Comparison of ENCODE assay signal across 20 cellular contexts in genomic region chr12:3797649-3798048, GRCh38. TPM values are rescaled to one million over a fixed set of nuclear protein-coding genes. Genes with fewer than 3 reads are reported as not detected.
DNase-seq lines count a peak whose midpoint lies in the region; ATAC-seq and TF ChIP-seq lines count a peak whose summit lies in the region.
"Had no signal": no experiment of that assay in that cellular context is flagged by ENCODE, and none has a peak within 500 bp of the region (broad histone marks: within the 10 kb centered on the region; RNA-seq: fewer than 3 reads in every experiment).

No MANE protein-coding gene starts in this region.

- ATAC-seq in psoas muscle: no peak
- ATAC-seq: activated CD8-positive, alpha-beta T cell treated with anti-CD3 and anti-CD28 coated beads for 36 hours had no signal

- intact Hi-C loops in psoas muscle (cut with DNase I): no loop called here

- 96 to 100% (median 97%) methylated on average over 1 of the region's 1 CpG for whole genome bisulfite sequencing in psoas muscle, 3 donors

- H3K36me3 ChIP-seq in brain microvascular endothelial cell (replicated peaks) (no peaks in the 10 kb centered on the region), psoas muscle (ENCODE audit: insufficient read depth in 1 of 2, low read depth in 1 of 2) (no peaks in the 10 kb centered on the region)

- H3K4me1 ChIP-seq in psoas muscle: peaks cover 8% of the 10 kb centered on the region

- no peak overlapping the region for H3K27ac ChIP-seq in brain microvascular endothelial cell
- H3K27ac ChIP-seq in psoas muscle: no peak overlapping the region
- H3K27ac ChIP-seq: epithelial cell of prostate, KMS-11, neutrophil, SK-N-MC had no signal

- DNase-seq in NCI-H2107 treated with DMSO at 0.1 percent for 48 hours (lab: John Stamatoyannopoulos, UW; ENCODE audit: unreplicated experiment): peak; percentile 17
- DNase-seq in NCI-H2107 (lab: John Stamatoyannopoulos, UW): no peak
- DNase-seq in KBM-7: peak; percentile 45
- DNase-seq in brain microvascular endothelial cell: no peak
- DNase-seq in progenitor cell of endocrine pancreas (ENCODE audit: low spot score, unreplicated experiment): no peak
- DNase-seq in psoas muscle: no peak
- no peak for DNase-seq in central memory CD4-positive, alpha-beta T cell
- DNase-seq in D341Med (ENCODE audit: low spot score): no peak
- DNase-seq: activated CD8-positive, alpha-beta T cell treated with anti-CD3 and anti-CD28 coated beads for 36 hours; CD4-positive, alpha-beta T cell; islet precursor cell; NCI-H1417 treated with DMSO at 0.1 percent for 48 hours; NCI-H446 treated with DMSO at 0.1 percent for 48 hours; stimulated activated CD4-positive, alpha-beta T cell treated with anti-CD3 and anti-CD28 coated beads, Interleukin-4, amount 100 ng/mL, for 1 hour; stimulated activated CD8-positive, alpha-beta memory T cell treated with anti-CD3 and anti-CD28 coated beads, Interleukin-4, amount 100 ng/mL, for 48 hours had no signal

- no peaks in the 10 kb centered on the region for H3K9me3 Mint-ChIP-seq in progenitor cell of endocrine pancreas (ENCODE audit: low read depth)
- H3K9me3 Mint-ChIP-seq: activated CD8-positive, alpha-beta T cell treated with anti-CD3 and anti-CD28 coated beads for 36 hours; CD4-positive, alpha-beta T cell had no signal

- no peaks in the 10 kb centered on the region for H3K36me3 Mint-ChIP-seq in progenitor cell of endocrine pancreas (ENCODE audit: insufficient read depth)

- H3K4me3 ChIP-seq in brain microvascular endothelial cell (ENCODE audit: low read depth, low read length): no peak overlapping the region
- no peak overlapping the region for H3K4me3 ChIP-seq in psoas muscle
- H3K4me3 ChIP-seq: SK-N-MC had no signal

- no peaks in the 10 kb centered on the region for H3K27me3 ChIP-seq in brain microvascular endothelial cell (replicated peaks)
- no peaks in the 10 kb centered on the region for H3K27me3 ChIP-seq in psoas muscle (ENCODE audit: insufficient read depth in 3 of 3, low read length in 2 of 3)
- H3K27me3 ChIP-seq: neutrophil had no signal

- no peaks in the 10 kb centered on the region for H3K9me3 ChIP-seq in psoas muscle
- H3K9me3 ChIP-seq: neutrophil had no signal

- no peaks in the 10 kb centered on the region for H3K27me3 Mint-ChIP-seq in progenitor cell of endocrine pancreas
- H3K27me3 Mint-ChIP-seq: activated CD8-positive, alpha-beta T cell treated with anti-CD3 and anti-CD28 coated beads for 36 hours; CD4-positive, alpha-beta T cell had no signal

- no peak overlapping the region for H3K27ac Mint-ChIP-seq in progenitor cell of endocrine pancreas
- H3K27ac Mint-ChIP-seq: activated CD8-positive, alpha-beta T cell treated with anti-CD3 and anti-CD28 coated beads for 36 hours; CD4-positive, alpha-beta T cell had no signal

- peaks cover 15% of the 10 kb centered on the region for H3K4me1 Mint-ChIP-seq in progenitor cell of endocrine pancreas (ENCODE audit: low read depth)

- in situ Hi-C loops in KBM-7 (cut with MboI; ENCODE audit: low pct_unique_long_range_greater_than_20kb, low sequenced_read_pairs): loop anchor here (25.0 kb wide), 1 partner anchor 485 kb away; no protein-coding TSS in a partner anchor
- in situ Hi-C loops in brain microvascular endothelial cell (cut with HindIII; ENCODE audit: low pct_ligation_motif_present, low sequenced_read_pairs): no loop called here

- TF ChIP-seq CTCF in brain microvascular endothelial cell (IDR thresholded peaks at IDR 0.05; ENCODE audit: low read depth, low read length, missing control alignments) (peak; percentile 38), progenitor cell of endocrine pancreas (IDR thresholded peaks at IDR 0.05; ENCODE audit: unreplicated experiment) (peak; percentile 56), psoas muscle (IDR thresholded peaks at IDR 0.05) (no peak)

- H3K4me3 Mint-ChIP-seq in progenitor cell of endocrine pancreas (ENCODE audit: low read depth): no peak overlapping the region
- H3K4me3 Mint-ChIP-seq: activated CD8-positive, alpha-beta T cell treated with anti-CD3 and anti-CD28 coated beads for 36 hours; CD4-positive, alpha-beta T cell had no signal

RNA-seq across cellular contexts. Expression of gene CRACR2A, which starts 44.7 kb away (rescaled TPM):
- 3.0 and 3.3 TPM in 2 replicates for total RNA-seq in progenitor cell of endocrine pancreas
- 1 to 10 TPM in 3 of 4 donors, under 1 TPM in 1; 0.87 to 1.7 (median 1.2) TPM for total RNA-seq in psoas muscle
- polyA plus RNA-seq in psoas muscle: under 1 TPM; 0.24 to 0.48 (median 0.35) TPM
- total RNA-seq: G401 had no signal

Comparison
In these comparisons a context has a peak if more than half of its experiments do, and no peak if none do; other contexts are left out.
1. DNase-seq: peak in NCI-H2107 treated with DMSO at 0.1 percent for 48 hours (single experiment) and KBM-7 (single experiment); none in NCI-H2107 (single experiment), brain microvascular endothelial cell (single experiment), progenitor cell of endocrine pancreas (single experiment), psoas muscle (0 of 2), central memory CD4-positive, alpha-beta T cell (single experiment) and D341Med (single experiment).